Comparison of ENCODE assay signal across 24 cellular contexts in genomic region chr5:7781899-7782298, GRCh38.
"Had no signal": no experiment of that assay in that cellular context is flagged by ENCODE, and none has a peak within 500 bp of the region (broad histone marks: within the 10 kb centered on the region; RNA-seq: fewer than 3 reads in every experiment).

No MANE protein-coding gene starts in this region.

- ATAC-seq: HepG2 had no signal

- DNase-seq: IMR-90, Karpas-422, KG1, MG63, NCI-H1092, NCI-H1105 treated with DMSO at 0.1 percent for 48 hours, NCI-H1417 treated with DMSO at 0.1 percent for 48 hours, NCI-H146, NCI-H1694 treated with DMSO at 0.1 percent for 48 hours, NCI-H1930, NCI-H2081, NCI-H2107, NCI-H226, NCI-H446, NCI-H510A, NCI-H524 treated with DMSO at 0.1 percent for 48 hours, NCI-H69, NCI-H774, Right ventricle myocardium superior, RPMI8226, SIG-M5 had no signal

- H3K36me3 ChIP-seq: MG63, SJSA1 had no signal

- H3K4me1 ChIP-seq: SJSA1 had no signal

- H3K4me3 ChIP-seq: MG63, SJSA1, SK-N-MC had no signal

- H3K27ac ChIP-seq: SJSA1, SK-N-MC had no signal

- H3K9me3 ChIP-seq: MG63, SJSA1 had no signal
